In genomic region chr2:85436836-85437487, GRCh38 we compare ENCODE assay signal across 8 cellular contexts. TPM values are rescaled to one million over a fixed set of nuclear protein-coding genes. Genes with fewer than 3 reads are reported as not detected.
DNase-seq lines count a peak whose midpoint lies in the region; ATAC-seq and TF ChIP-seq lines count a peak whose summit lies in the region.

No MANE protein-coding gene starts in this region.

- H3K27me3 Mint-ChIP-seq in activated naive CD8-positive, alpha-beta T cell treated with anti-CD3 and anti-CD28 coated beads, Interleukin-2, amount 50 U/mL, for 24 hours: no peaks in the 10 kb centered on the region

- no peak overlapping the region for H3K4me2 ChIP-seq in mesendoderm (ENCODE audit: low read length)

- H3K4me1 ChIP-seq in mesendoderm (ENCODE audit: control insufficient read depth, low read depth, low read length) (peaks cover 9% of the 10 kb centered on the region), vagina (peaks cover 59% of the 10 kb centered on the region)

- intact Hi-C loops in Right ventricle myocardium inferior (cut with DNase I): loop anchor here (1.0 to 2.0 kb wide), 2 partner anchors 64 to 102 kb away; partner anchors contain the start of gene MAT2A
- intact Hi-C loops in Right ventricle myocardium superior (cut with DNase I): loop anchor here (5.0 kb wide), 1 partner anchor 100 kb away; the partner anchor contains the start of gene MAT2A
- intact Hi-C loops in vagina (cut with DNase I): loop anchor here (1.0 kb wide), 1 partner anchor 102 kb away; the partner anchor contains the start of gene MAT2A

- DNase-seq in Right ventricle myocardium inferior (ENCODE audit: missing footprints): peak; percentile 67
- no peak for DNase-seq in Right ventricle myocardium superior
- DNase-seq in activated naive CD8-positive, alpha-beta T cell treated with anti-CD3 and anti-CD28 coated beads, Interleukin-2, amount 50 U/mL, for 24 hours: no peak
- DNase-seq in mesendoderm: no peak
- DNase-seq in vagina (ENCODE audit: extremely low spot score in 2 of 2): no peak
- DNase-seq in NCI-H446 treated with DMSO at 0.1 percent for 48 hours (lab: John Stamatoyannopoulos, UW): no peak

- no peak for TF ChIP-seq POLR2A in vagina (IDR thresholded peaks at IDR 0.05)

- H3K27me3 ChIP-seq in mesendoderm (ENCODE audit: insufficient read depth, low read length, poor library complexity) (no peaks in the 10 kb centered on the region), vagina (no peaks in the 10 kb centered on the region)

- no peaks in the 10 kb centered on the region for H3K36me3 Mint-ChIP-seq in activated naive CD8-positive, alpha-beta T cell treated with anti-CD3 and anti-CD28 coated beads, Interleukin-2, amount 50 U/mL, for 24 hours (ENCODE audit: low read depth)

- ATAC-seq in Right ventricle myocardium inferior (no peak), Right ventricle myocardium superior (ENCODE audit: poor library complexity) (no peak), GM18517 (IDR thresholded peaks at IDR 0.05; ENCODE audit: unreplicated experiment) (no peak), HG02884 (IDR thresholded peaks at IDR 0.05; ENCODE audit: unreplicated experiment) (no peak)
- ATAC-seq in activated naive CD8-positive, alpha-beta T cell treated with anti-CD3 and anti-CD28 coated beads, Interleukin-2, amount 50 U/mL, for 24 hours: no peak

- H3K4me3 Mint-ChIP-seq in activated naive CD8-positive, alpha-beta T cell treated with anti-CD3 and anti-CD28 coated beads, Interleukin-2, amount 50 U/mL, for 24 hours: peak overlapping the region; percentile 77

- peak overlapping the region; percentile 44 for H4K5ac ChIP-seq in mesendoderm (ENCODE audit: low read length)

- peak overlapping the region; percentile 50 for H2BK120ac ChIP-seq in mesendoderm (ENCODE audit: low read depth, low read length)

- H4K8ac ChIP-seq in mesendoderm (ENCODE audit: low read depth, low read length): peak overlapping the region; percentile 98

- no peaks in the 10 kb centered on the region for H3K79me1 ChIP-seq in mesendoderm (ENCODE audit: low read length)

- H2BK15ac ChIP-seq in mesendoderm (replicated peaks; ENCODE audit: low read depth): peak overlapping the region; percentile 10

- no peak for TF ChIP-seq CTCF in vagina (IDR thresholded peaks at IDR 0.05)

- WGBS in mesendoderm (ENCODE audit: extremely low coverage, insufficient coverage, low lambda C conversion rate): no CpG with 5 or more reads among the region's 10 CpGs

- peak overlapping the region; percentile 57 for H2AK5ac ChIP-seq in mesendoderm (ENCODE audit: low read length)

- H3K9me3 ChIP-seq in vagina: no peaks in the 10 kb centered on the region

- H3K18ac ChIP-seq in mesendoderm (ENCODE audit: low read length): peak overlapping the region; percentile 95

- H3K27ac Mint-ChIP-seq in activated naive CD8-positive, alpha-beta T cell treated with anti-CD3 and anti-CD28 coated beads, Interleukin-2, amount 50 U/mL, for 24 hours: peak overlapping the region; percentile 88

- H3K9ac ChIP-seq in mesendoderm (ENCODE audit: low read length): peak overlapping the region; percentile 57

- H3K9me3 Mint-ChIP-seq in activated naive CD8-positive, alpha-beta T cell treated with anti-CD3 and anti-CD28 coated beads, Interleukin-2, amount 50 U/mL, for 24 hours: no peaks in the 10 kb centered on the region

- H3K23ac ChIP-seq in mesendoderm (ENCODE audit: low read length): no peak overlapping the region

- H3K4ac ChIP-seq in mesendoderm (ENCODE audit: low read depth, low read length): peak overlapping the region; percentile 87

- H3K36me3 ChIP-seq in mesendoderm (ENCODE audit: control insufficient read depth, insufficient read depth, low read length) (no peaks in the 10 kb centered on the region), vagina (no peaks in the 10 kb centered on the region)

- H3K27ac ChIP-seq in mesendoderm (ENCODE audit: low read depth, low read length) (peak overlapping the region; percentile 40), vagina (peak overlapping the region; percentile 90)

- peak overlapping the region; percentile 87 for H2BK5ac ChIP-seq in mesendoderm (ENCODE audit: low read length)

- H3K4me3 ChIP-seq in mesendoderm (ENCODE audit: low read length): no peak overlapping the region
- H3K4me3 ChIP-seq in vagina: peak overlapping the region; percentile 43 to 54

- peaks cover 31% of the 10 kb centered on the region for H3K4me1 Mint-ChIP-seq in activated naive CD8-positive, alpha-beta T cell treated with anti-CD3 and anti-CD28 coated beads, Interleukin-2, amount 50 U/mL, for 24 hours

- H3K79me2 ChIP-seq in mesendoderm (ENCODE audit: control insufficient read depth, insufficient read depth, low read length): no peaks in the 10 kb centered on the region

- peak overlapping the region; percentile 85 for H3K56ac ChIP-seq in mesendoderm (ENCODE audit: low read length)

RNA-seq across cellular contexts. Expression of gene SH2D6, which starts 18.4 kb away (rescaled TPM):
- not detected for total RNA-seq in Right ventricle myocardium inferior
- total RNA-seq in Right ventricle myocardium superior: 0.24 TPM
- 0.17 TPM for polyA plus RNA-seq in mesendoderm (2013, experiment 1 of 2)
- polyA plus RNA-seq in mesendoderm (2013, experiment 2 of 2): 0.11 TPM
- total RNA-seq in vagina: not detected

RNA-seq across cellular contexts. Expression of gene CAPG, which starts 26.8 kb away (rescaled TPM):
- total RNA-seq in Right ventricle myocardium inferior (5.2 TPM), Right ventricle myocardium superior (3.4 TPM), vagina (165 TPM)
- polyA plus RNA-seq in mesendoderm (2013, experiment 1 of 2): 110 TPM
- polyA plus RNA-seq in mesendoderm (2013, experiment 2 of 2): 113 TPM

Comparison
In these comparisons a context has a peak if more than half of its experiments do, and no peak if none do; other contexts are left out.
1. RNA of gene CAPG, which starts 26.8 kb away (total RNA-seq): 165 TPM in vagina (single experiment); 5.2 TPM in Right ventricle myocardium inferior (single experiment) and 3.4 TPM in Right ventricle myocardium superior (single experiment); every median in the first group is over 10 times any median in the second.